ENCODE assay signal across 17 cellular contexts in genomic region chr5:128426090-128426534, GRCh38.
DNase-seq lines count a peak whose midpoint lies in the region; ATAC-seq and TF ChIP-seq lines count a peak whose summit lies in the region.
"Had no signal": no experiment of that assay in that cellular context is flagged by ENCODE, and none has a peak within 500 bp of the region (broad histone marks: within the 10 kb centered on the region; RNA-seq: fewer than 3 reads in every experiment).

No MANE protein-coding gene starts in this region.

- no TSS peak for BruUV-seq in OCI-LY7 (replicated peaks; lab: Mats Ljungman, UMichigan)

- no peaks in the 10 kb centered on the region for H3K9me2 ChIP-seq in OCI-LY7 (ENCODE audit: insufficient read depth, low read length)

- ATAC-seq in GM19324 (IDR thresholded peaks at IDR 0.05; ENCODE audit: low FRiP score, unreplicated experiment) (peak; percentile 94), HG02610 (IDR thresholded peaks at IDR 0.05; ENCODE audit: unreplicated experiment) (peak; percentile 94), HG03378 (IDR thresholded peaks at IDR 0.05; ENCODE audit: unreplicated experiment) (peak; percentile 57), omental fat pad (ENCODE audit: low FRiP score) (peak; percentile 70), gastroesophageal sphincter (no peak)
- ATAC-seq: activated CD4-positive, CD25-positive, alpha-beta regulatory T cell treated with anti-CD3 and anti-CD28 coated beads, Interleukin-2, amount 50 U/mL, for 24 hours; left colon had no signal

- TF ChIP-seq POLR2A in gastroesophageal sphincter (IDR thresholded peaks at IDR 0.05) = no peak

- peaks cover 0 to 7% (median 0%) of the 10 kb centered on the region in 3 donors for H3K4me1 ChIP-seq in gastroesophageal sphincter
- H3K4me1 ChIP-seq in OCI-LY7 (ENCODE audit: insufficient read depth, low read length, poor library complexity, severe bottlenecking) = no peaks in the 10 kb centered on the region
- H3K4me1 ChIP-seq: colonic mucosa had no signal

- H3K36me3 ChIP-seq in gastroesophageal sphincter (no peaks in the 10 kb centered on the region), OCI-LY7 (ENCODE audit: insufficient read depth, low read length) (no peaks in the 10 kb centered on the region)
- H3K36me3 ChIP-seq: colonic mucosa, neutrophil had no signal

- H2AFZ ChIP-seq in OCI-LY7 (ENCODE audit: low read length) = no peak overlapping the region

- no peak for TF ChIP-seq EP300 in gastroesophageal sphincter (IDR thresholded peaks at IDR 0.05)

- H3K4me2 ChIP-seq in OCI-LY7 (ENCODE audit: low read length) = no peak overlapping the region

- intact Hi-C loops in OCI-LY7 (cut with micrococcal nuclease; ENCODE audit: unreplicated experiment) = no loop called here

- no peaks in the 10 kb centered on the region for H4K20me1 ChIP-seq in OCI-LY7 (ENCODE audit: insufficient read depth, low read length)

- DNase-seq in omental fat pad (ENCODE audit: low spot score) (no peak), OCI-M2 (lab: John Stamatoyannopoulos, UW; ENCODE audit: unreplicated experiment) (no peak), OCI-LY7 (ENCODE audit: low spot score) (no peak)
- no peak for DNase-seq in stimulated activated CD4-positive, alpha-beta T cell treated with anti-CD3 and anti-CD28 coated beads, Interleukin-2, amount 100 ng/mL, for 48 hours
- DNase-seq: activated effector memory CD4-positive, alpha-beta T cell treated with Interleukin-2 at 50 U/mL for 16 hours; Caco-2; colonic mucosa; left colon; NCI-H2081; SHP77 treated with DMSO at 0.1 percent for 48 hours; stimulated activated CD4-positive, alpha-beta T cell treated with anti-CD3 and anti-CD28 coated beads, Interleukin-1b, Interleukin-23, amount 100 ng/mL, for 48 hours had no signal

- CTCF ChIA-PET in OCI-LY7 (lab: Charles Lee; ENCODE audit: unreplicated experiment) = no interaction called here

- H3K27ac ChIP-seq in gastroesophageal sphincter (no peak overlapping the region), OCI-LY7 (ENCODE audit: low read depth, low read length, poor library complexity, severe bottlenecking) (no peak overlapping the region)
- H3K27ac ChIP-seq: colonic mucosa, neutrophil had no signal

- H3K4me3 ChIP-seq in gastroesophageal sphincter (no peak overlapping the region), OCI-LY7 (ENCODE audit: low read depth, low read length, poor library complexity, severe bottlenecking) (no peak overlapping the region)
- H3K4me3 ChIP-seq: colonic mucosa had no signal

- WGBS in gastroesophageal sphincter (ENCODE audit: low coverage in 1 of 2), 2 donors = 43 to 79% methylated on average over 5 of the region's 5 CpGs

- TF ChIP-seq CTCF in omental fat pad (IDR thresholded peaks at IDR 0.05) = no peak
- no peak for TF ChIP-seq CTCF in gastroesophageal sphincter (IDR thresholded peaks at IDR 0.05)
- TF ChIP-seq CTCF in OCI-LY7 (conservative IDR thresholded peaks at IDR 0.05; ENCODE audit: low read length) = no peak

- H3K27me3 ChIP-seq in gastroesophageal sphincter = no peaks in the 10 kb centered on the region
- H3K27me3 ChIP-seq: colonic mucosa, neutrophil had no signal

- no peaks in the 10 kb centered on the region for H3K9me3 ChIP-seq in gastroesophageal sphincter
- no peaks in the 10 kb centered on the region for H3K9me3 ChIP-seq in OCI-LY7 (ENCODE audit: low read length)
- H3K9me3 ChIP-seq: colonic mucosa, neutrophil had no signal

- H3K79me2 ChIP-seq in OCI-LY7 (ENCODE audit: insufficient read depth, low read depth, low read length) = no peaks in the 10 kb centered on the region

- POLR2A ChIA-PET in OCI-LY7 (lab: Charles Lee) = no interaction called here
